Comparison of ENCODE assay signal across 8 cellular contexts in the genomic region with DNA sequence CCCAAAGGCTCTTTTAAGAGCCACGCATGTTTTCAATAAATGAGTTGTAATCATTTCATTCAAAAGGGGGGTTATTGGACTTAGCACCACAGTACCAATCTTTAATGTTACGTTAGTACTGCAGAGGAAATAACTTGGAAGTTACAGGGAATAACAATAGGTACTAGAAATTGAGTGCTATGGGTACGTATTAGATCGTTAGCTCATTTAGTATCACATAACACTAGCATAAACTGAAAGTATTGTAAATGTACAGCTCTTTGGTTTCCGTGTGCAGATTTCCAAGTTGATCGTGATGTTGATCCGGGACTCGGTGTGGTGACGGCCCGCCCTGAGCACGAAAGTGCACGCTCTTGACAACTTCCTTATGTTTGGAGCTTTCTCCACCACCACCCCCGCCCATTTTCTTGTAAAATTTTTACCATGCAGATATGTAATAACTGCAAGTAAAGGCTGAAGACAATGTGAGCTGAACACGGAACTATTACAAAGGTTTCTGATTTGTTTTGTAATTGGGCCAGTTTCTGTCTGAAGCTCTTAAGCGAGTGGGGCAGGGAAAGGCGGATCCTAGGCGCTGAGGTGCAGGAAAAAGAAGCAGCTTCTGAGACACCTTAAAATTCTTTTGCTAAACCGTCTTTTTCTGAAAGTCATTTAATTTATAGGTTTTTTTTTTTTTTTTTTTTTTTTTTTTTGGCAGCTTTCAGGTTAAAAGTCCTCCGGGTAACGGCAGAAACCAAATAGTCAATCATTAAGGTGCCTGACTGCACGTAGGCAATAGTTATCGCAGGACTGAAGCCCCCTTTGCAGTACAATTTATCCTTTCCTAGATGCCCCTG.
DNase-seq lines count a peak whose midpoint lies in the region; ATAC-seq, FAIRE-seq and TF ChIP-seq lines count a peak whose summit lies in the region.

No MANE protein-coding gene starts in this region.

- H3K27me3 Mint-ChIP-seq in CD14-positive monocyte (ENCODE audit: low read depth in 3 of 3) (no peaks in the 10 kb centered on the region), HFFc6 (ENCODE audit: insufficient read depth) (peaks cover 30% of the 10 kb centered on the region)
- peaks cover 18% of the 10 kb centered on the region for H3K27me3 Mint-ChIP-seq in activated naive CD4-positive, alpha-beta T cell treated with anti-CD3 and anti-CD28 coated beads, Interleukin-2, amount 10 ng/mL, durations not matched to agents 7 days and 5 days

- 0% methylated on average over 22 of the region's 22 CpGs for WGBS in pancreas, 2 donors

- H3K36me3 ChIP-seq in pancreas: no peaks in the 10 kb centered on the region

- FAIRE-seq in pancreas (lab: Jason Lieb, UNC): no peak

- H3K36me3 Mint-ChIP-seq in CD14-positive monocyte: peaks cover 2 to 3% of the 10 kb centered on the region in 2 donors
- H3K36me3 Mint-ChIP-seq in HFFc6 (ENCODE audit: low read depth): peaks cover 8% of the 10 kb centered on the region; the same call in 1 of the 2 replicates
- peaks cover 34% of the 10 kb centered on the region for H3K36me3 Mint-ChIP-seq in activated naive CD4-positive, alpha-beta T cell treated with anti-CD3 and anti-CD28 coated beads, Interleukin-2, amount 10 ng/mL, durations not matched to agents 7 days and 5 days

- TF ChIP-seq CTCF in CD14-positive monocyte (IDR thresholded peaks at IDR 0.05) (no peak), HFFc6 (IDR thresholded peaks at IDR 0.05) (no peak), pancreas (IDR thresholded peaks at IDR 0.05) (no peak), omental fat pad (IDR thresholded peaks at IDR 0.05) (no peak)

- DNase-seq in CD14-positive monocyte (ENCODE audit: low spot score) (peak; percentile 64), HFFc6 (peak; percentile 57), RPMI8226 (peak; percentile 84), head of caudate nucleus (peak in 37 of 42 donors; percentile 29 to 72 (median 45)), pancreas (peak in 5 of 6 donors; percentile 61 to 74 (median 65)), mesenteric fat pad (ENCODE audit: low spot score) (no peak), omental fat pad (ENCODE audit: low spot score) (no peak)
- peak; percentile 82 for DNase-seq in activated naive CD4-positive, alpha-beta T cell treated with anti-CD3 and anti-CD28 coated beads, Interleukin-2, amount 10 ng/mL, durations not matched to agents 7 days and 5 days

- peaks cover 0 to 13% (median 5%) of the 10 kb centered on the region in 3 donors for H3K4me1 ChIP-seq in pancreas

- H3K27ac Mint-ChIP-seq in CD14-positive monocyte (peak overlapping the region; percentile 92 to 100 (median 98)), HFFc6 (peak overlapping the region; percentile 81)
- H3K27ac Mint-ChIP-seq in activated naive CD4-positive, alpha-beta T cell treated with anti-CD3 and anti-CD28 coated beads, Interleukin-2, amount 10 ng/mL, durations not matched to agents 7 days and 5 days: peak overlapping the region; percentile 98

- H3K9me3 ChIP-seq in pancreas: no peaks in the 10 kb centered on the region

- H3K4me1 Mint-ChIP-seq in CD14-positive monocyte: peaks cover 42% of the 10 kb centered on the region
- peaks cover 56% of the 10 kb centered on the region for H3K4me1 Mint-ChIP-seq in HFFc6 (ENCODE audit: low read depth)
- peaks cover 48% of the 10 kb centered on the region for H3K4me1 Mint-ChIP-seq in activated naive CD4-positive, alpha-beta T cell treated with anti-CD3 and anti-CD28 coated beads, Interleukin-2, amount 10 ng/mL, durations not matched to agents 7 days and 5 days

- H3K4me3 Mint-ChIP-seq in CD14-positive monocyte (peak overlapping the region; percentile 92 to 93), HFFc6 (peak overlapping the region; percentile 89)
- peak overlapping the region; percentile 94 for H3K4me3 Mint-ChIP-seq in activated naive CD4-positive, alpha-beta T cell treated with anti-CD3 and anti-CD28 coated beads, Interleukin-2, amount 10 ng/mL, durations not matched to agents 7 days and 5 days

- H3K27ac ChIP-seq in pancreas: peak overlapping the region; percentile 82 to 97 (median 96)

- intact Hi-C loops in CD14-positive monocyte (cut with micrococcal nuclease) (loop anchor here (5.0 to 10.0 kb wide), 2 partner anchors 36 to 54 kb away; a partner anchor contains a TSS), head of caudate nucleus (cut with DNase I) (no loop called here), pancreas (cut with DNase I) (loop anchor here in 1 of 3 donors (5.0 kb wide), 1 partner anchor 36 kb away; a partner anchor contains a TSS)

- H3K27me3 ChIP-seq in pancreas: no peaks in the 10 kb centered on the region

- H3K4me3 ChIP-seq in pancreas: peak overlapping the region; percentile 32 to 58 (median 50)

- ATAC-seq in pancreas: peak; percentile 18 to 39 (median 32)
- ATAC-seq in omental fat pad (ENCODE audit: low FRiP score): no peak

- peaks cover 0 to 6% (median 0%) of the 10 kb centered on the region in 7 donors for H3K9me3 Mint-ChIP-seq in CD14-positive monocyte
- peaks cover 14% of the 10 kb centered on the region for H3K9me3 Mint-ChIP-seq in HFFc6
- H3K9me3 Mint-ChIP-seq in activated naive CD4-positive, alpha-beta T cell treated with anti-CD3 and anti-CD28 coated beads, Interleukin-2, amount 10 ng/mL, durations not matched to agents 7 days and 5 days: no peaks in the 10 kb centered on the region

- CTCF ChIA-PET in activated naive CD4-positive, alpha-beta T cell treated with anti-CD3 and anti-CD28 coated beads, Interleukin-2, amount 10 ng/mL, durations not matched to agents 7 days and 5 days (lab: Charles Lee): interaction anchor here (0.7 to 2.1 kb wide), 5 partner anchors 17 to 35 kb away, joined by 3 to 5 read pairs (median 4); a partner anchor contains a TSS

Comparison
In these comparisons a context has a peak if more than half of its experiments do, and no peak if none do; other contexts are left out.
1. DNase-seq: peak in CD14-positive monocyte (single experiment), HFFc6 (single experiment), RPMI8226 (single experiment), activated naive CD4-positive, alpha-beta T cell treated with anti-CD3 and anti-CD28 coated beads, Interleukin-2, amount 10 ng/mL, durations not matched to agents 7 days and 5 days (single experiment), head of caudate nucleus (37 of 42) and pancreas (5 of 6); none in mesenteric fat pad (single experiment) and omental fat pad (single experiment).
2. Peak in every context shown above with its lines, with median percentiles within 50 percentile points of each other: H3K27ac Mint-ChIP-seq and H3K4me3 Mint-ChIP-seq.